Comparison of ENCODE assay signal across 1 cellular context in genomic region chr1:58929667-58930325, GRCh38.
TF ChIP-seq lines count a peak whose summit lies in the region.

No MANE protein-coding gene starts in this region.

TF ChIP-seq in HCT116, 20 proteins besides CTCF, POLR2A, EP300 and RAD21 (continued from another document):
- TF ChIP-seq ZBTB33 (IDR thresholded peaks at IDR 0.05; ENCODE audit: extremely low read depth, insufficient replicate concordance, low read length) (no peak), ATF3 (IDR thresholded peaks at IDR 0.05) (no peak)
